In the genomic region with DNA sequence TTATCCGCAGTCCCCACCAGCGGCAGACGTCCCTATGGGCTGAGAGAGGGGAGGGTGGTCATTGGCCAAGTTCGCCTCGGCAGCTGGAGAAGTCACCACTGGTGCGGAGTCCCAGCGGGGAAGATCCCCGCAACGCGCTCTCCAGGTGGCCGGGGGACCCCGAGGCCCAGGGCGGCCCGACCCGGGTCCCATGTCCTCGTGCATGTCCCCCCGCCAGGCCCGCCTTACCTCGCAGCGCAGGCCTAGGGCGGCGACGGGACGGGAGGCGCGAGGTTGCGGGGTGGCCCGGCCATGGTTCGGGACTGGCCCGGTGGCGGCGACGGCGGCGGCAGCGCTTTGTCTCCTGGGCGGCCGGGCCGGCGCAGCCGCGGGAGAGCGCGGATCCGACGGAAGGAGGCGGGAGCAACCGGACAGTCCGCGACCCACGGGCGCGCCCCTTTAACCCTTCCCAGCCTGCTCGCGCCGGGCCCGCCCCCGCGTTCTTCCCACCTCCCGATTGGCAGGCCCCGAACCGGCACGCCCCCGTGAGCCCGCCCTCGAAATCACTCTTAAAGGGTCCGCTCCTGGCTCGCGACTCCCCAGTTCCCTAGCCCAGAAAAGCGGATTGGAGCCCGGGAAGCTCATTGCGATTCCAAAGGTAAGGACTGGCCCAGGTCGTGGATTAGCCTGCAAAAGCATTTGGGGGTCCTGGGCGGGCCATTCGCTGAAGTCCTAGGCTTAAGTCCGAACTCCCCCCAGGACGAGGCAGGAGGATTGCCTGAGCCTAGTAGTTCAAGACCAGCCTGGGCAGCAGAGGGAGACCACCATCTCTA, we compare ENCODE assay signal across 1 cellular context.
TF ChIP-seq lines count a peak whose summit lies in the region.

A gene with protein sequence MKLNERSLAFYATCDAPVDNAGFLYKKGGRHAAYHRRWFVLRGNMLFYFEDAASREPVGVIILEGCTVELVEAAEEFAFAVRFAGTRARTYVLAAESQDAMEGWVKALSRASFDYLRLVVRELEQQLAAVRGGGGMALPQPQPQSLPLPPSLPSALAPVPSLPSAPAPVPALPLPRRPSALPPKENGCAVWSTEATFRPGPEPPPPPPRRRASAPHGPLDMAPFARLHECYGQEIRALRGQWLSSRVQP (minus strand): TSS at position 412 of the 812 bp plus-strand sequence. CDS start 5,668 bp downstream, outside the sequence.

TF ChIP-seq in K562, 482 proteins besides CTCF, POLR2A, EP300 and RAD21 (continued from another document and continues in another):
- peak; percentile 91 for TF ChIP-seq TOE1 (IDR thresholded peaks at IDR 0.05; ENCODE audit: borderline replicate concordance)
- TF ChIP-seq TOE1 (CRISPR knock-in tag; IDR thresholded peaks at IDR 0.05; ENCODE audit: borderline replicate concordance, low read depth) = no peak
- no peak for TF ChIP-seq TAF1 (IDR thresholded peaks at IDR 0.05; ENCODE audit: control insufficient read depth, extremely low read depth, insufficient read depth, low read length, severe bottlenecking)
- TF ChIP-seq L3MBTL2 (IDR thresholded peaks at IDR 0.05) = peak; percentile 92
- TF ChIP-seq WHSC1 (IDR thresholded peaks at IDR 0.05; ENCODE audit: low read length) = no peak
- TF ChIP-seq ZNF12 (CRISPR knock-in tag; IDR thresholded peaks at IDR 0.05) = no peak
- TF ChIP-seq, protein P1, sequence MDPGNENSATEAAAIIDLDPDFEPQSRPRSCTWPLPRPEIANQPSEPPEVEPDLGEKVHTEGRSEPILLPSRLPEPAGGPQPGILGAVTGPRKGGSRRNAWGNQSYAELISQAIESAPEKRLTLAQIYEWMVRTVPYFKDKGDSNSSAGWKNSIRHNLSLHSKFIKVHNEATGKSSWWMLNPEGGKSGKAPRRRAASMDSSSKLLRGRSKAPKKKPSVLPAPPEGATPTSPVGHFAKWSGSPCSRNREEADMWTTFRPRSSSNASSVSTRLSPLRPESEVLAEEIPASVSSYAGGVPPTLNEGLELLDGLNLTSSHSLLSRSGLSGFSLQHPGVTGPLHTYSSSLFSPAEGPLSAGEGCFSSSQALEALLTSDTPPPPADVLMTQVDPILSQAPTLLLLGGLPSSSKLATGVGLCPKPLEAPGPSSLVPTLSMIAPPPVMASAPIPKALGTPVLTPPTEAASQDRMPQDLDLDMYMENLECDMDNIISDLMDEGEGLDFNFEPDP (CRISPR knock-in tag; IDR thresholded peaks at IDR 0.05) = no peak
- no peak for TF ChIP-seq ZNF24 (IDR thresholded peaks at IDR 0.05)
- TF ChIP-seq, protein P2, sequence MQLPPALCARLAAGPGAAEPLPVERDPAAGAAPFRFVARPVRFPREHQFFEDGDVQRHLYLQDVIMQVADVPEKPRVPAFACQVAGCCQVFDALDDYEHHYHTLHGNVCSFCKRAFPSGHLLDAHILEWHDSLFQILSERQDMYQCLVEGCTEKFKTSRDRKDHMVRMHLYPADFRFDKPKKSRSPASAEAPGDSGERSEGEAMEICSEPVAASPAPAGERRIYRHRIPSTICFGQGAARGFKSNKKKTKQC (CRISPR knock-in tag; IDR thresholded peaks at IDR 0.05) = 0 out of 2 replicates have a peak, but pooled peaks have one; percentile 64
- TF ChIP-seq NFXL1 (CRISPR knock-in tag; IDR thresholded peaks at IDR 0.05) = no peak
- TF ChIP-seq ZNF23 (CRISPR knock-in tag; IDR thresholded peaks at IDR 0.05) = no peak
- TF ChIP-seq, protein P3, sequence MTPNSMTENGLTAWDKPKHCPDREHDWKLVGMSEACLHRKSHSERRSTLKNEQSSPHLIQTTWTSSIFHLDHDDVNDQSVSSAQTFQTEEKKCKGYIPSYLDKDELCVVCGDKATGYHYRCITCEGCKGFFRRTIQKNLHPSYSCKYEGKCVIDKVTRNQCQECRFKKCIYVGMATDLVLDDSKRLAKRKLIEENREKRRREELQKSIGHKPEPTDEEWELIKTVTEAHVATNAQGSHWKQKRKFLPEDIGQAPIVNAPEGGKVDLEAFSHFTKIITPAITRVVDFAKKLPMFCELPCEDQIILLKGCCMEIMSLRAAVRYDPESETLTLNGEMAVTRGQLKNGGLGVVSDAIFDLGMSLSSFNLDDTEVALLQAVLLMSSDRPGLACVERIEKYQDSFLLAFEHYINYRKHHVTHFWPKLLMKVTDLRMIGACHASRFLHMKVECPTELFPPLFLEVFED (CRISPR knock-in tag; conservative IDR thresholded peaks at IDR 0.05) = no peak
- TF ChIP-seq TEAD4 (IDR thresholded peaks at IDR 0.05; ENCODE audit: low read length) = no peak
- TF ChIP-seq TEAD4 (CRISPR knock-in tag; IDR thresholded peaks at IDR 0.05; ENCODE audit: borderline replicate concordance) = peak; percentile 61; the same call in 1 of the 2 replicates
- TF ChIP-seq, protein P4, sequence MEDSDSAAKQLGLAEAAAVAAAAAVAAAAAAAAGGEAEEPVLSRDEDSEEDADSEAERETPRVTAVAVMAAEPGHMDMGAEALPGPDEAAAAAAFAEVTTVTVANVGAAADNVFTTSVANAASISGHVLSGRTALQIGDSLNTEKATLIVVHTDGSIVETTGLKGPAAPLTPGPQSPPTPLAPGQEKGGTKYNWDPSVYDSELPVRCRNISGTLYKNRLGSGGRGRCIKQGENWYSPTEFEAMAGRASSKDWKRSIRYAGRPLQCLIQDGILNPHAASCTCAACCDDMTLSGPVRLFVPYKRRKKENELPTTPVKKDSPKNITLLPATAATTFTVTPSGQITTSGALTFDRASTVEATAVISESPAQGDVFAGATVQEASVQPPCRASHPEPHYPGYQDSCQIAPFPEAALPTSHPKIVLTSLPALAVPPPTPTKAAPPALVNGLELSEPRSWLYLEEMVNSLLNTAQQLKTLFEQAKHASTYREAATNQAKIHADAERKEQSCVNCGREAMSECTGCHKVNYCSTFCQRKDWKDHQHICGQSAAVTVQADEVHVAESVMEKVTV (CRISPR knock-in tag; IDR thresholded peaks at IDR 0.05) = no peak
- no peak for TF ChIP-seq ERF (CRISPR knock-in tag; IDR thresholded peaks at IDR 0.05)
- no peak for TF ChIP-seq POLR2AphosphoS5 (IDR thresholded peaks at IDR 0.05; ENCODE audit: control insufficient read depth, insufficient read depth, low read depth, low read length)
- no peak for TF ChIP-seq HSF4 (CRISPR knock-in tag; IDR thresholded peaks at IDR 0.05; ENCODE audit: borderline replicate concordance)
- 0 out of 2 replicates have a peak, but pooled peaks have one; percentile 56 for TF ChIP-seq MED1 (CRISPR knock-in tag; IDR thresholded peaks at IDR 0.05; ENCODE audit: borderline replicate concordance)
- TF ChIP-seq XRCC4 (IDR thresholded peaks at IDR 0.05; ENCODE audit: extremely low read depth, insufficient read depth, insufficient read length) = no peak
- TF ChIP-seq, protein P5, sequence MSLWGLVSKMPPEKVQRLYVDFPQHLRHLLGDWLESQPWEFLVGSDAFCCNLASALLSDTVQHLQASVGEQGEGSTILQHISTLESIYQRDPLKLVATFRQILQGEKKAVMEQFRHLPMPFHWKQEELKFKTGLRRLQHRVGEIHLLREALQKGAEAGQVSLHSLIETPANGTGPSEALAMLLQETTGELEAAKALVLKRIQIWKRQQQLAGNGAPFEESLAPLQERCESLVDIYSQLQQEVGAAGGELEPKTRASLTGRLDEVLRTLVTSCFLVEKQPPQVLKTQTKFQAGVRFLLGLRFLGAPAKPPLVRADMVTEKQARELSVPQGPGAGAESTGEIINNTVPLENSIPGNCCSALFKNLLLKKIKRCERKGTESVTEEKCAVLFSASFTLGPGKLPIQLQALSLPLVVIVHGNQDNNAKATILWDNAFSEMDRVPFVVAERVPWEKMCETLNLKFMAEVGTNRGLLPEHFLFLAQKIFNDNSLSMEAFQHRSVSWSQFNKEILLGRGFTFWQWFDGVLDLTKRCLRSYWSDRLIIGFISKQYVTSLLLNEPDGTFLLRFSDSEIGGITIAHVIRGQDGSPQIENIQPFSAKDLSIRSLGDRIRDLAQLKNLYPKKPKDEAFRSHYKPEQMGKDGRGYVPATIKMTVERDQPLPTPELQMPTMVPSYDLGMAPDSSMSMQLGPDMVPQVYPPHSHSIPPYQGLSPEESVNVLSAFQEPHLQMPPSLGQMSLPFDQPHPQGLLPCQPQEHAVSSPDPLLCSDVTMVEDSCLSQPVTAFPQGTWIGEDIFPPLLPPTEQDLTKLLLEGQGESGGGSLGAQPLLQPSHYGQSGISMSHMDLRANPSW (CRISPR knock-in tag; IDR thresholded peaks at IDR 0.05) = no peak
- no peak for TF ChIP-seq SREBF1 (IDR thresholded peaks at IDR 0.05; ENCODE audit: borderline replicate concordance, low read depth, low read length)
- TF ChIP-seq MXI1 (IDR thresholded peaks at IDR 0.05; ENCODE audit: low read depth, low read length) = peak; percentile 71; the same call in 1 of the 2 replicates
- no peak for TF ChIP-seq TAL1 (IDR thresholded peaks at IDR 0.05)
- TF ChIP-seq ILK (tag; IDR thresholded peaks at IDR 0.05; ENCODE audit: borderline replicate concordance, low read depth) = no peak
- TF ChIP-seq, protein P6, sequence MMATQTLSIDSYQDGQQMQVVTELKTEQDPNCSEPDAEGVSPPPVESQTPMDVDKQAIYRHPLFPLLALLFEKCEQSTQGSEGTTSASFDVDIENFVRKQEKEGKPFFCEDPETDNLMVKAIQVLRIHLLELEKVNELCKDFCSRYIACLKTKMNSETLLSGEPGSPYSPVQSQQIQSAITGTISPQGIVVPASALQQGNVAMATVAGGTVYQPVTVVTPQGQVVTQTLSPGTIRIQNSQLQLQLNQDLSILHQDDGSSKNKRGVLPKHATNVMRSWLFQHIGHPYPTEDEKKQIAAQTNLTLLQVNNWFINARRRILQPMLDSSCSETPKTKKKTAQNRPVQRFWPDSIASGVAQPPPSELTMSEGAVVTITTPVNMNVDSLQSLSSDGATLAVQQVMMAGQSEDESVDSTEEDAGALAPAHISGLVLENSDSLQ (IDR thresholded peaks at IDR 0.05) = peak; percentile 82
- TF ChIP-seq OTX1 (CRISPR knock-in tag; IDR thresholded peaks at IDR 0.05) = no peak
- TF ChIP-seq ZNF699 (CRISPR knock-in tag; IDR thresholded peaks at IDR 0.05; ENCODE audit: insufficient replicate concordance) = no peak
- no peak for TF ChIP-seq SIRT6 (IDR thresholded peaks at IDR 0.05; ENCODE audit: low read depth, low read length)
- no peak for TF ChIP-seq CBX2 (IDR thresholded peaks at IDR 0.05; ENCODE audit: insufficient read depth, low read length, poor library complexity, severe bottlenecking)
- TF ChIP-seq RFX5 (IDR thresholded peaks at IDR 0.05; ENCODE audit: low read depth, low read length) = no peak
- TF ChIP-seq CCAR2 (IDR thresholded peaks at IDR 0.05; ENCODE audit: low read depth, low read length) = no peak
- no peak for TF ChIP-seq MCM2 (IDR thresholded peaks at IDR 0.05; ENCODE audit: low read depth)
- TF ChIP-seq RBM22 (IDR thresholded peaks at IDR 0.05; ENCODE audit: low read depth, low read length, poor library complexity, severe bottlenecking) = no peak
- TF ChIP-seq NFRKB (IDR thresholded peaks at IDR 0.05; ENCODE audit: low read depth) = no peak
- TF ChIP-seq RBM25 (IDR thresholded peaks at IDR 0.05; ENCODE audit: low read depth, low read length, severe bottlenecking) = peak; percentile 73
- TF ChIP-seq ETV6 (IDR thresholded peaks at IDR 0.05; ENCODE audit: borderline replicate concordance in 1 of 2, low read depth in 2 of 2, low read length in 1 of 2) = no peak
- no peak for TF ChIP-seq ETV6 (CRISPR knock-in tag; IDR thresholded peaks at IDR 0.05; ENCODE audit: borderline replicate concordance)
- TF ChIP-seq ESRRB (CRISPR knock-in tag; IDR thresholded peaks at IDR 0.05; ENCODE audit: borderline replicate concordance) = no peak
- TF ChIP-seq DIDO1 (tag; IDR thresholded peaks at IDR 0.05; ENCODE audit: low read depth) = no peak
- TF ChIP-seq, protein P7, sequence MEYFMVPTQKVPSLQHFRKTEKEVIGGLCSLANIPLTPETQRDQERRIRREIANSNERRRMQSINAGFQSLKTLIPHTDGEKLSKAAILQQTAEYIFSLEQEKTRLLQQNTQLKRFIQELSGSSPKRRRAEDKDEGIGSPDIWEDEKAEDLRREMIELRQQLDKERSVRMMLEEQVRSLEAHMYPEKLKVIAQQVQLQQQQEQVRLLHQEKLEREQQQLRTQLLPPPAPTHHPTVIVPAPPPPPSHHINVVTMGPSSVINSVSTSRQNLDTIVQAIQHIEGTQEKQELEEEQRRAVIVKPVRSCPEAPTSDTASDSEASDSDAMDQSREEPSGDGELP (CRISPR knock-in tag; IDR thresholded peaks at IDR 0.05; ENCODE audit: borderline replicate concordance) = peak; percentile 52; the same call in 1 of the 2 replicates
- peak; percentile 54 for TF ChIP-seq FIP1L1 (IDR thresholded peaks at IDR 0.05; ENCODE audit: low read depth, low read length, poor library complexity, severe bottlenecking)
- no peak for TF ChIP-seq PHB (CRISPR knock-in tag; IDR thresholded peaks at IDR 0.05)
- TF ChIP-seq, protein P8, sequence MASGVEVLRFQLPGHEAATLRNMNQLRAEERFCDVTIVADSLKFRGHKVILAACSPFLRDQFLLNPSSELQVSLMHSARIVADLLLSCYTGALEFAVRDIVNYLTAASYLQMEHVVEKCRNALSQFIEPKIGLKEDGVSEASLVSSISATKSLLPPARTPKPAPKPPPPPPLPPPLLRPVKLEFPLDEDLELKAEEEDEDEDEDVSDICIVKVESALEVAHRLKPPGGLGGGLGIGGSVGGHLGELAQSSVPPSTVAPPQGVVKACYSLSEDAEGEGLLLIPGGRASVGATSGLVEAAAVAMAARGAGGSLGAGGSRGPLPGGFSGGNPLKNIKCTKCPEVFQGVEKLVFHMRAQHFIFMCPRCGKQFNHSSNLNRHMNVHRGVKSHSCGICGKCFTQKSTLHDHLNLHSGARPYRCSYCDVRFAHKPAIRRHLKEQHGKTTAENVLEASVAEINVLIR (CRISPR knock-in tag; IDR thresholded peaks at IDR 0.05) = no peak
- no peak for TF ChIP-seq TCFL5 (CRISPR knock-in tag; conservative IDR thresholded peaks at IDR 0.05)
- TF ChIP-seq, protein P9, sequence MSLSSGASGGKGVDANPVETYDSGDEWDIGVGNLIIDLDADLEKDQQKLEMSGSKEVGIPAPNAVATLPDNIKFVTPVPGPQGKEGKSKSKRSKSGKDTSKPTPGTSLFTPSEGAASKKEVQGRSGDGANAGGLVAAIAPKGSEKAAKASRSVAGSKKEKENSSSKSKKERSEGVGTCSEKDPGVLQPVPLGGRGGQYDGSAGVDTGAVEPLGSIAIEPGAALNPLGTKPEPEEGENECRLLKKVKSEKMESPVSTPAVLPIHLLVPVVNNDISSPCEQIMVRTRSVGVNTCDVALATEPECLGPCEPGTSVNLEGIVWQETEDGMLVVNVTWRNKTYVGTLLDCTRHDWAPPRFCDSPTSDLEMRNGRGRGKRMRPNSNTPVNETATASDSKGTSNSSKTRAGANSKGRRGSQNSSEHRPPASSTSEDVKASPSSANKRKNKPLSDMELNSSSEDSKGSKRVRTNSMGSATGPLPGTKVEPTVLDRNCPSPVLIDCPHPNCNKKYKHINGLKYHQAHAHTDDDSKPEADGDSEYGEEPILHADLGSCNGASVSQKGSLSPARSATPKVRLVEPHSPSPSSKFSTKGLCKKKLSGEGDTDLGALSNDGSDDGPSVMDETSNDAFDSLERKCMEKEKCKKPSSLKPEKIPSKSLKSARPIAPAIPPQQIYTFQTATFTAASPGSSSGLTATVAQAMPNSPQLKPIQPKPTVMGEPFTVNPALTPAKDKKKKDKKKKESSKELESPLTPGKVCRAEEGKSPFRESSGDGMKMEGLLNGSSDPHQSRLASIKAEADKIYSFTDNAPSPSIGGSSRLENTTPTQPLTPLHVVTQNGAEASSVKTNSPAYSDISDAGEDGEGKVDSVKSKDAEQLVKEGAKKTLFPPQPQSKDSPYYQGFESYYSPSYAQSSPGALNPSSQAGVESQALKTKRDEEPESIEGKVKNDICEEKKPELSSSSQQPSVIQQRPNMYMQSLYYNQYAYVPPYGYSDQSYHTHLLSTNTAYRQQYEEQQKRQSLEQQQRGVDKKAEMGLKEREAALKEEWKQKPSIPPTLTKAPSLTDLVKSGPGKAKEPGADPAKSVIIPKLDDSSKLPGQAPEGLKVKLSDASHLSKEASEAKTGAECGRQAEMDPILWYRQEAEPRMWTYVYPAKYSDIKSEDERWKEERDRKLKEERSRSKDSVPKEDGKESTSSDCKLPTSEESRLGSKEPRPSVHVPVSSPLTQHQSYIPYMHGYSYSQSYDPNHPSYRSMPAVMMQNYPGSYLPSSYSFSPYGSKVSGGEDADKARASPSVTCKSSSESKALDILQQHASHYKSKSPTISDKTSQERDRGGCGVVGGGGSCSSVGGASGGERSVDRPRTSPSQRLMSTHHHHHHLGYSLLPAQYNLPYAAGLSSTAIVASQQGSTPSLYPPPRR (CRISPR knock-in tag; IDR thresholded peaks at IDR 0.05; ENCODE audit: borderline replicate concordance) = no peak
